In the genomic region with DNA sequence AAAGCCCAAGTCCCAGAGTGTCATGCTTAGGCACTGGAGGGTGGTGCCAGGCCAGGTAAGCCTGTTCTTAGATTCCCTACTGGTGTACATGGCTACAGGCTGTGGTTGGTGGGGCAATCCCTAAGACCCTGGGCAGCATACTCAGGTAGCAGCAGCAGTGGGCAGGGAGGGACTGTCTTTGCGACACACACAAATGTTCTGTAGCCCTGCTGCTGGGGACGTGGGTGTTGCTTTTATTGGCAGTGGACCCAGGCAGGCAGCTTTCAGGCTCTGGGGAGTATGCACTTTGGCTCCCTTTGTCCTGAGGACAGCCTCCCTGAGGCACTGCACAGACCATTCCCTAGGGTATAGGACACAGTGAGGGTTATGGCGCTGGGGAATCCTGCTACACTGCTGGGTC, we compare ENCODE assay signal across 32 cellular contexts.
"Had no signal": no experiment of that assay in that cellular context is flagged by ENCODE, and none has a peak within 500 bp of the region (broad histone marks: within the 10 kb centered on the region; RNA-seq: fewer than 3 reads in every experiment).

No MANE protein-coding gene starts in this region.

- H3K9me3 ChIP-seq: ascending aorta, gastrocnemius medialis had no signal

- H3K27ac ChIP-seq: adrenal gland, ascending aorta, esophagus muscularis mucosa, foreskin keratinocyte, gastrocnemius medialis, heart left ventricle, VCaP had no signal

- H3K36me3 ChIP-seq: adrenal gland, ascending aorta, esophagus muscularis mucosa, gastrocnemius medialis, heart left ventricle had no signal

- H3K27me3 Mint-ChIP-seq: activated CD4-positive, alpha-beta memory T cell treated with anti-CD3 and anti-CD28 coated beads, Interleukin-2, amount 10 ng/mL, durations not matched to agents 7 days and 5 days; activated CD4-positive, alpha-beta T cell treated with anti-CD3 and anti-CD28 coated beads, Interleukin-2, amount 10 ng/mL, durations not matched to agents 7 days and 5 days; activated naive CD8-positive, alpha-beta T cell; activated T-cell treated with anti-CD3 and anti-CD28 coated beads, Interleukin-2, amount 50 U/mL, for 24 hours; activated T-helper 17 cell treated with anti-CD3 and anti-CD28 coated beads, Interleukin-2, amount 50 U/mL, for 72 hours; brain; effector memory CD8-positive, alpha-beta T cell had no signal

- H3K4me1 ChIP-seq: adrenal gland, ascending aorta, esophagus muscularis mucosa, foreskin keratinocyte, gastrocnemius medialis, heart left ventricle had no signal

- H3K4me3 ChIP-seq: adrenal gland, ascending aorta, esophagus muscularis mucosa, gastrocnemius medialis, heart left ventricle had no signal

- H3K36me3 Mint-ChIP-seq: activated naive CD8-positive, alpha-beta T cell; brain had no signal

- ATAC-seq: activated T-helper 17 cell treated with anti-CD3 and anti-CD28 coated beads, Interleukin-2, amount 50 U/mL, for 72 hours; effector memory CD8-positive, alpha-beta T cell; foreskin keratinocyte; gastrocnemius medialis; WTC11 had no signal

- DNase-seq: activated CD4-positive, alpha-beta memory T cell treated with anti-CD3 and anti-CD28 coated beads, Interleukin-2, amount 10 ng/mL, durations not matched to agents 7 days and 5 days; activated CD4-positive, alpha-beta T cell treated with anti-CD3 and anti-CD28 coated beads for 1 hour; activated CD4-positive, alpha-beta T cell treated with anti-CD3 and anti-CD28 coated beads for 4 hours; activated CD4-positive, alpha-beta T cell treated with anti-CD3 and anti-CD28 coated beads, Interleukin-2, amount 10 ng/mL, durations not matched to agents 7 days and 5 days; activated CD4-positive, alpha-beta T cell treated with anti-CD3 and anti-CD28 coated beads, Interleukin-2, amount 50 U/mL, for 4 hours; activated CD8-positive, alpha-beta memory T cell treated with anti-CD3 and anti-CD28 coated beads, Interleukin-2, amount 50 U/mL, for 48 hours; activated effector memory CD4-positive, alpha-beta T cell treated with Interleukin-2 at 50 U/mL for 16 hours; activated gamma-delta T cell treated with Interleukin-2 at 50 U/mL for 16 hours; activated naive CD4-positive, alpha-beta T cell treated with anti-CD3 and anti-CD28 coated beads, Interleukin-2, amount 50 U/mL, for 16 hours; activated naive CD4-positive, alpha-beta T cell treated with Interleukin-2 at 50 U/mL for 16 hours; activated T-cell treated with anti-CD3 and anti-CD28 coated beads for 4 hours; activated T-cell treated with anti-CD3 and anti-CD28 coated beads, Interleukin-2, amount 50 U/mL, for 24 hours; adrenal gland; amygdala; caudate nucleus; cortex of kidney; dermis blood vessel endothelial cell; effector CD4-positive, alpha-beta T cell; effector memory CD8-positive, alpha-beta T cell; erythroblast; foreskin keratinocyte; gastrocnemius medialis; glutamatergic neuron; T-helper 2 cell had no signal

- H3K4me1 Mint-ChIP-seq: activated CD4-positive, alpha-beta memory T cell treated with anti-CD3 and anti-CD28 coated beads, Interleukin-2, amount 10 ng/mL, durations not matched to agents 7 days and 5 days; activated CD4-positive, alpha-beta T cell treated with anti-CD3 and anti-CD28 coated beads, Interleukin-2, amount 10 ng/mL, durations not matched to agents 7 days and 5 days; activated T-helper 17 cell treated with anti-CD3 and anti-CD28 coated beads, Interleukin-2, amount 50 U/mL, for 72 hours; brain; WTC11 had no signal

- H3K27me3 ChIP-seq: adrenal gland, ascending aorta, esophagus muscularis mucosa, foreskin keratinocyte, gastrocnemius medialis, heart left ventricle had no signal

- H3K4me3 Mint-ChIP-seq: activated CD4-positive, alpha-beta memory T cell treated with anti-CD3 and anti-CD28 coated beads, Interleukin-2, amount 10 ng/mL, durations not matched to agents 7 days and 5 days; activated CD4-positive, alpha-beta T cell treated with anti-CD3 and anti-CD28 coated beads, Interleukin-2, amount 10 ng/mL, durations not matched to agents 7 days and 5 days; activated naive CD8-positive, alpha-beta T cell; activated T-cell treated with anti-CD3 and anti-CD28 coated beads, Interleukin-2, amount 50 U/mL, for 24 hours; activated T-helper 17 cell treated with anti-CD3 and anti-CD28 coated beads, Interleukin-2, amount 50 U/mL, for 72 hours; brain; effector memory CD8-positive, alpha-beta T cell; WTC11 had no signal

- H3K27ac Mint-ChIP-seq: activated CD4-positive, alpha-beta memory T cell treated with anti-CD3 and anti-CD28 coated beads, Interleukin-2, amount 10 ng/mL, durations not matched to agents 7 days and 5 days; activated CD4-positive, alpha-beta T cell treated with anti-CD3 and anti-CD28 coated beads, Interleukin-2, amount 10 ng/mL, durations not matched to agents 7 days and 5 days; activated naive CD8-positive, alpha-beta T cell; activated T-cell treated with anti-CD3 and anti-CD28 coated beads, Interleukin-2, amount 50 U/mL, for 24 hours; activated T-helper 17 cell treated with anti-CD3 and anti-CD28 coated beads, Interleukin-2, amount 50 U/mL, for 72 hours; brain; effector memory CD8-positive, alpha-beta T cell; WTC11 had no signal
